Comparison of ENCODE assay signal across 9 cellular contexts in genomic region chr2:216082388-216082733, GRCh38. TPM values are rescaled to one million over a fixed set of nuclear protein-coding genes. Genes with fewer than 3 reads are reported as not detected.
DNase-seq lines count a peak whose midpoint lies in the region; ATAC-seq and TF ChIP-seq lines count a peak whose summit lies in the region.
"Had no signal": no experiment of that assay in that cellular context is flagged by ENCODE, and none has a peak within 500 bp of the region (broad histone marks: within the 10 kb centered on the region; RNA-seq: fewer than 3 reads in every experiment).

No MANE protein-coding gene starts in this region.

- H3K4me1 ChIP-seq in SJSA1 (replicated peaks), result peaks cover 22% of the 10 kb centered on the region

- ATAC-seq in GM21825 (IDR thresholded peaks at IDR 0.05; ENCODE audit: unreplicated experiment), result no peak
- no peak for ATAC-seq in HG03520 (IDR thresholded peaks at IDR 0.05; ENCODE audit: unreplicated experiment)

- H3K36me3 ChIP-seq in SJSA1, result no peaks in the 10 kb centered on the region

- H3K4me3 ChIP-seq in SJSA1 (peak overlapping the region; percentile 48; the same call in 1 of the 2 replicates), fibroblast of mammary gland (ENCODE audit: control insufficient read depth, low read depth, low read length) (peak overlapping the region; percentile 77)

- no peaks in the 10 kb centered on the region for H3K9me3 ChIP-seq in SJSA1 (replicated peaks)

- DNase-seq in DMS53 (lab: John Stamatoyannopoulos, UW), result peak; percentile 23
- DNase-seq in DMS53 treated with DMSO at 0.1 percent for 48 hours (lab: John Stamatoyannopoulos, UW; ENCODE audit: unreplicated experiment), result no peak
- no peak for DNase-seq in SJSA1 (ENCODE audit: low read depth in 1 of 2, low spot score in 2 of 2)
- no peak for DNase-seq in fibroblast of mammary gland (ENCODE audit: low read depth)
- DNase-seq in retina, result peak; percentile 70
- DNase-seq in central memory CD4-positive, alpha-beta T cell, result no peak

- no peak overlapping the region for H3K27ac ChIP-seq in SJSA1
- H3K27ac ChIP-seq: 22Rv1 had no signal

- H3K27me3 ChIP-seq in SJSA1 (replicated peaks), result peaks cover 3% of the 10 kb centered on the region; the same call in 1 of the 2 replicates

- TF ChIP-seq CTCF in fibroblast of mammary gland (conservative IDR thresholded peaks at IDR 0.05; ENCODE audit: control insufficient read depth, insufficient read depth, low read depth, low read length), result no peak

RNA-seq across cellular contexts. Expression of gene TMEM169, which starts 0.6 kb away (rescaled TPM):
- total RNA-seq in SJSA1 (2014; rRNA removed; shearing (Covaris generic)), result 0.19 and 0.84 TPM in 2 replicates

RNA-seq across cellular contexts. Expression of gene PECR, which starts 0.8 kb away (rescaled TPM):
- 7.8 and 24.7 TPM in 2 replicates for total RNA-seq in SJSA1 (2014; rRNA removed; shearing (Covaris generic))

RNA-seq across cellular contexts. Expression of gene XRCC5, which starts 26.8 kb away (rescaled TPM):
- 299 and 387 TPM in 2 replicates for total RNA-seq in SJSA1 (2014; rRNA removed; shearing (Covaris generic))

Comparison
In these comparisons a context has a peak if more than half of its experiments do, and no peak if none do; other contexts are left out.
1. DNase-seq: peak in DMS53 (single experiment) and retina (single experiment); none in DMS53 treated with DMSO at 0.1 percent for 48 hours (single experiment), SJSA1 (0 of 2), fibroblast of mammary gland (single experiment) and central memory CD4-positive, alpha-beta T cell (single experiment).